8 cellular contexts compared by ENCODE assay signal in genomic region chr12:121626087-121626852, GRCh38. TPM values are rescaled to one million over a fixed set of nuclear protein-coding genes. Genes with fewer than 3 reads are reported as not detected.
DNase-seq lines count a peak whose midpoint lies in the region; ATAC-seq and TF ChIP-seq lines count a peak whose summit lies in the region.

TSS of gene ORAI1 (plus strand) at chr12:121626530.

- DNase-seq in EL (peak; percentile 95), H4 (ENCODE audit: low spot score) (peak; percentile 68), M059J (ENCODE audit: low read depth) (peak; percentile 87), fibroblast of peridontal ligament (ENCODE audit: extremely low read depth) (peak; percentile 83)
- DNase-seq in activated T-helper 9 cell treated with anti-CD3 and anti-CD28 coated beads, Interleukin-2, amount 50 U/mL, for 16 hours (ENCODE audit: low read depth) = peak; percentile 95
- DNase-seq in stimulated activated naive CD8-positive, alpha-beta T cell treated with anti-CD3 and anti-CD28 coated beads, Interleukin-15, Interleukin-2, amounts not matched to agents 100 U/mL and 50 U/mL, for 24 hours = peak; percentile 98

- no peaks in the 10 kb centered on the region for H3K27me3 Mint-ChIP-seq in nephron (ENCODE audit: low read depth)

- no peaks in the 10 kb centered on the region for H3K9me3 Mint-ChIP-seq in nephron

- TF ChIP-seq POLR2A in Raji (IDR thresholded peaks at IDR 0.05; ENCODE audit: insufficient read depth, low read depth, low read length) = peak; percentile 95

- H3K27ac Mint-ChIP-seq in nephron = peak within 1 kb of the TSS; percentile 60 to 93 (median 89)

- H3K4me1 Mint-ChIP-seq in nephron = peaks cover 31% of the 10 kb centered on the region

- ATAC-seq in stimulated activated naive CD8-positive, alpha-beta T cell treated with anti-CD3 and anti-CD28 coated beads, Interleukin-15, Interleukin-2, amounts not matched to agents 100 U/mL and 50 U/mL, for 24 hours = peak; percentile 58

- TF ChIP-seq CTCF in nephron (IDR thresholded peaks at IDR 0.05; ENCODE audit: unreplicated experiment in 3 of 3) = peak in 1 of 3 experiments; percentile 26

- H3K4me3 Mint-ChIP-seq in nephron = peak within 1 kb of the TSS; percentile 89 to 91 (median 90)

- H3K36me3 Mint-ChIP-seq in nephron (ENCODE audit: low read depth) = no peaks in the 10 kb centered on the region

RNA-seq across cellular contexts. Expression of gene ORAI1, which starts in this region (rescaled TPM):
- 4.4 and 8.5 TPM in 2 replicates for total RNA-seq in H4 (2014; rRNA removed; shearing (Covaris generic))
- 18.1 and 20.6 TPM in 2 replicates for total RNA-seq in M059J (2014; rRNA removed; shearing (Covaris generic))

Comparison
In these comparisons a context has a peak if more than half of its experiments do, and no peak if none do; other contexts are left out.
1. Peak in every context shown above with its lines: DNase-seq and ATAC-seq.